In genomic region chr1:11728126-11728806, GRCh38 we compare ENCODE assay signal across 1 cellular context.
TF ChIP-seq lines count a peak whose summit lies in the region.

No MANE protein-coding gene starts in this region.

TF ChIP-seq in HEK293, 187 proteins besides CTCF, POLR2A, EP300 and RAD21 (continued from another document):
- TF ChIP-seq ZNF692 (tag by site-specific recombination; IDR thresholded peaks at IDR 0.05), result no peak
